ENCODE assay signal across 1 cellular context in genomic region chr1:207025144-207025880, GRCh38.
TF ChIP-seq lines count a peak whose summit lies in the region.

No MANE protein-coding gene starts in this region.

TF ChIP-seq in A549, 52 proteins besides CTCF, POLR2A, EP300 and RAD21 (continued from another document):
- no peak for TF ChIP-seq MAZ (IDR thresholded peaks at IDR 0.05; ENCODE audit: borderline replicate concordance, low read depth, low read length)
- no peak for TF ChIP-seq RNF2 (IDR thresholded peaks at IDR 0.05; ENCODE audit: borderline replicate concordance, low read depth)
- TF ChIP-seq HOXB5 (CRISPR knock-in tag; IDR thresholded peaks at IDR 0.05) = 0 out of 2 replicates have a peak, but pooled peaks have one; percentile 60
- TF ChIP-seq CHD4 (IDR thresholded peaks at IDR 0.05; ENCODE audit: borderline replicate concordance) = no peak
- peak; percentile 49; the same call in 1 of the 2 replicates for TF ChIP-seq ZNF302 (CRISPR knock-in tag; IDR thresholded peaks at IDR 0.05)
- no peak for TF ChIP-seq TFCP2L1 (CRISPR knock-in tag; IDR thresholded peaks at IDR 0.05)
- no peak for TF ChIP-seq FOSL2 (IDR thresholded peaks at IDR 0.05)
- TF ChIP-seq FOSL2 (CRISPR knock-in tag; IDR thresholded peaks at IDR 0.05) = peak; percentile 50
- no peak; the same call in 1 of the 2 replicates for TF ChIP-seq E2F6 (IDR thresholded peaks at IDR 0.05; ENCODE audit: borderline replicate concordance, low read depth)
- TF ChIP-seq MYC (IDR thresholded peaks at IDR 0.05; ENCODE audit: borderline replicate concordance, low read length) = no peak
- no peak for TF ChIP-seq ZSCAN20 (CRISPR knock-in tag; IDR thresholded peaks at IDR 0.05)
- no peak for TF ChIP-seq FOSB (CRISPR knock-in tag; IDR thresholded peaks at IDR 0.05)
- no peak for TF ChIP-seq NPAS2 (CRISPR knock-in tag; IDR thresholded peaks at IDR 0.05; ENCODE audit: borderline replicate concordance)
- peak; percentile 89; the same call in 1 of the 2 replicates for TF ChIP-seq GATA3 (IDR thresholded peaks at IDR 0.05; ENCODE audit: borderline replicate concordance)
- no peak for TF ChIP-seq KDM5A (IDR thresholded peaks at IDR 0.05)
- no peak for TF ChIP-seq TP53 (CRISPR knock-in tag; IDR thresholded peaks at IDR 0.05)
- no peak for TF ChIP-seq EHMT2 (IDR thresholded peaks at IDR 0.05; ENCODE audit: low read depth)
- no peak for TF ChIP-seq BHLHE40 (IDR thresholded peaks at IDR 0.05; ENCODE audit: low read depth, low read length)
- no peak for TF ChIP-seq FOXS1 (CRISPR knock-in tag; IDR thresholded peaks at IDR 0.05)
- peak in 1 of 2 experiments; percentile 27; a peak in 1 of 4 replicates for TF ChIP-seq CEBPB (IDR thresholded peaks at IDR 0.05)
- TF ChIP-seq USF2 (IDR thresholded peaks at IDR 0.05) = no peak
- no peak for TF ChIP-seq KDM1A (IDR thresholded peaks at IDR 0.05; ENCODE audit: low read depth)
- TF ChIP-seq JUN (IDR thresholded peaks at IDR 0.05) = peak; percentile 52 to 70; a peak in 3 of 5 replicates
- TF ChIP-seq NFE2L2 (conservative IDR thresholded peaks at IDR 0.05; ENCODE audit: low read length) = no peak
- TF ChIP-seq, protein P1, sequence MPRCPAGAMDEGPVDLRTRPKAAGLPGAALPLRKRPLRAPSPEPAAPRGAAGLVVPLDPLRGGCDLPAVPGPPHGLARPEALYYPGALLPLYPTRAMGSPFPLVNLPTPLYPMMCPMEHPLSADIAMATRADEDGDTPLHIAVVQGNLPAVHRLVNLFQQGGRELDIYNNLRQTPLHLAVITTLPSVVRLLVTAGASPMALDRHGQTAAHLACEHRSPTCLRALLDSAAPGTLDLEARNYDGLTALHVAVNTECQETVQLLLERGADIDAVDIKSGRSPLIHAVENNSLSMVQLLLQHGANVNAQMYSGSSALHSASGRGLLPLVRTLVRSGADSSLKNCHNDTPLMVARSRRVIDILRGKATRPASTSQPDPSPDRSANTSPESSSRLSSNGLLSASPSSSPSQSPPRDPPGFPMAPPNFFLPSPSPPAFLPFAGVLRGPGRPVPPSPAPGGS (IDR thresholded peaks at IDR 0.05) = no peak
- no peak for TF ChIP-seq HDAC2 (IDR thresholded peaks at IDR 0.05)
- TF ChIP-seq HOXA7 (CRISPR knock-in tag; IDR thresholded peaks at IDR 0.05) = 0 out of 2 replicates have a peak, but pooled peaks have one; percentile 34
- peak; percentile 52; the same call in 1 of the 2 replicates for TF ChIP-seq ATOH8 (CRISPR knock-in tag; IDR thresholded peaks at IDR 0.05; ENCODE audit: low read depth)
- TF ChIP-seq RARB (CRISPR knock-in tag; IDR thresholded peaks at IDR 0.05) = no peak
- no peak for TF ChIP-seq MAFK (IDR thresholded peaks at IDR 0.05; ENCODE audit: partially characterized antibody)
- TF ChIP-seq SMC3 (IDR thresholded peaks at IDR 0.05) = no peak
- TF ChIP-seq EHF (CRISPR knock-in tag; IDR thresholded peaks at IDR 0.05) = 0 out of 2 replicates have a peak, but pooled peaks have one; percentile 53
- 0 out of 2 replicates have a peak, but pooled peaks have one; percentile 30 for TF ChIP-seq JUNB (IDR thresholded peaks at IDR 0.05)
- TF ChIP-seq PHF8 (IDR thresholded peaks at IDR 0.05; ENCODE audit: borderline replicate concordance, low read depth) = no peak
- no peak for TF ChIP-seq REST (IDR thresholded peaks at IDR 0.05)
- TF ChIP-seq HOXB13 (CRISPR knock-in tag; IDR thresholded peaks at IDR 0.05; ENCODE audit: low read depth) = peak; percentile 84
- no peak for TF ChIP-seq CBX2 (IDR thresholded peaks at IDR 0.05; ENCODE audit: borderline replicate concordance, low read depth)
- peak; percentile 79 for TF ChIP-seq MAX (IDR thresholded peaks at IDR 0.05)
- TF ChIP-seq, protein P2, sequence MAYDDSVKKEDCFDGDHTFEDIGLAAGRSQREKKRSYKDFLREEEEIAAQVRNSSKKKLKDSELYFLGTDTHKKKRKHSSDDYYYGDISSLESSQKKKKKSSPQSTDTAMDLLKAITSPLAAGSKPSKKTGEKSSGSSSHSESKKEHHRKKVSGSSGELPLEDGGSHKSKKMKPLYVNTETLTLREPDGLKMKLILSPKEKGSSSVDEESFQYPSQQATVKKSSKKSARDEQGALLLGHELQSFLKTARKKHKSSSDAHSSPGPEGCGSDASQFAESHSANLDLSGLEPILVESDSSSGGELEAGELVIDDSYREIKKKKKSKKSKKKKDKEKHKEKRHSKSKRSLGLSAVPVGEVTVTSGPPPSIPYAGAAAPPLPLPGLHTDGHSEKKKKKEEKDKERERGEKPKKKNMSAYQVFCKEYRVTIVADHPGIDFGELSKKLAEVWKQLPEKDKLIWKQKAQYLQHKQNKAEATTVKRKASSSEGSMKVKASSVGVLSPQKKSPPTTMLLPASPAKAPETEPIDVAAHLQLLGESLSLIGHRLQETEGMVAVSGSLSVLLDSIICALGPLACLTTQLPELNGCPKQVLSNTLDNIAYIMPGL (CRISPR knock-in tag; IDR thresholded peaks at IDR 0.05; ENCODE audit: borderline replicate concordance) = no peak
- no peak for TF ChIP-seq CBX8 (IDR thresholded peaks at IDR 0.05)
- TF ChIP-seq, protein P3, sequence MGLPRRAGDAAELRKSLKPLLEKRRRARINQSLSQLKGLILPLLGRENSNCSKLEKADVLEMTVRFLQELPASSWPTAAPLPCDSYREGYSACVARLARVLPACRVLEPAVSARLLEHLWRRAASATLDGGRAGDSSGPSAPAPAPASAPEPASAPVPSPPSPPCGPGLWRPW (IDR thresholded peaks at IDR 0.05) = no peak
- no peak for TF ChIP-seq HEYL (CRISPR knock-in tag; IDR thresholded peaks at IDR 0.05)
- no peak for TF ChIP-seq NR3C1 (IDR thresholded peaks at IDR 0.05)
- TF ChIP-seq, protein P4, sequence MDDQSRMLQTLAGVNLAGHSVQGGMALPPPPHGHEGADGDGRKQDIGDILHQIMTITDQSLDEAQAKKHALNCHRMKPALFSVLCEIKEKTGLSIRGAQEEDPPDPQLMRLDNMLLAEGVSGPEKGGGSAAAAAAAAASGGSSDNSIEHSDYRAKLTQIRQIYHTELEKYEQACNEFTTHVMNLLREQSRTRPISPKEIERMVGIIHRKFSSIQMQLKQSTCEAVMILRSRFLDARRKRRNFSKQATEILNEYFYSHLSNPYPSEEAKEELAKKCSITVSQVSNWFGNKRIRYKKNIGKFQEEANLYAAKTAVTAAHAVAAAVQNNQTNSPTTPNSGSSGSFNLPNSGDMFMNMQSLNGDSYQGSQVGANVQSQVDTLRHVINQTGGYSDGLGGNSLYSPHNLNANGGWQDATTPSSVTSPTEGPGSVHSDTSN (IDR thresholded peaks at IDR 0.05) = no peak
- no peak for TF ChIP-seq RCOR1 (IDR thresholded peaks at IDR 0.05; ENCODE audit: low read depth, low read length)
- no peak for TF ChIP-seq ESRRA (IDR thresholded peaks at IDR 0.05; ENCODE audit: borderline replicate concordance, low read length)
- TF ChIP-seq CHD2 (IDR thresholded peaks at IDR 0.05; ENCODE audit: low read length, partially characterized antibody) = no peak
- no peak for TF ChIP-seq ZC3H11A (IDR thresholded peaks at IDR 0.05)
TF ChIP-seq in A549: peak in this region for 12.
